ENCODE assay signal across 8 cellular contexts in genomic region chr4:4248036-4248884, GRCh38. TPM values are rescaled to one million over a fixed set of nuclear protein-coding genes. Genes with fewer than 3 reads are reported as not detected.
DNase-seq lines count a peak whose midpoint lies in the region; ATAC-seq and TF ChIP-seq lines count a peak whose summit lies in the region.

TSS of gene TMEM128 (minus strand) at chr4:4248223. CDS start at chr4:4248202, 21 bp downstream.

- H3K9me3 Mint-ChIP-seq in activated naive CD4-positive, alpha-beta T cell treated with anti-CD3 and anti-CD28 coated beads, Interleukin-2, amount 50 U/mL, for 24 hours = no peaks in the 10 kb centered on the region

- H3K36me3 Mint-ChIP-seq in activated naive CD4-positive, alpha-beta T cell treated with anti-CD3 and anti-CD28 coated beads, Interleukin-2, amount 50 U/mL, for 24 hours = peaks cover 20% of the 10 kb centered on the region

- peaks cover 27% of the 10 kb centered on the region for H3K4me1 Mint-ChIP-seq in activated naive CD4-positive, alpha-beta T cell treated with anti-CD3 and anti-CD28 coated beads, Interleukin-2, amount 50 U/mL, for 24 hours

- H3K4me3 Mint-ChIP-seq in activated naive CD4-positive, alpha-beta T cell treated with anti-CD3 and anti-CD28 coated beads, Interleukin-2, amount 50 U/mL, for 24 hours = peak within 1 kb of the TSS; percentile 98

- H3K27me3 ChIP-seq in GM06990 (replicated peaks; ENCODE audit: control insufficient read depth, insufficient read depth, low read length) = no peaks in the 10 kb centered on the region

- TF ChIP-seq CTCF in GM06990 (IDR thresholded peaks at IDR 0.05; ENCODE audit: insufficient read depth, low read length, poor library complexity, severe bottlenecking) (no peak), HFF-Myc (IDR thresholded peaks at IDR 0.05; ENCODE audit: low read depth, low read length, missing control alignments) (no peak)

- H3K4me3 ChIP-seq in GM06990 (replicated peaks; ENCODE audit: low read depth, low read length) = peak within 1 kb of the TSS; percentile 92
- H3K4me3 ChIP-seq in HFF-Myc (replicated peaks; ENCODE audit: low read depth, low read length) = peak within 1 kb of the TSS; percentile 97

- peak; percentile 91 for DNase-seq in GM06990 (ENCODE audit: extremely low read depth, insufficient read length)
- DNase-seq in HFF-Myc (ENCODE audit: extremely low read depth, low read depth) = peak; percentile 81
- peak; percentile 96 for DNase-seq in NAMALWA (ENCODE audit: low spot score)
- peak; percentile 95 for DNase-seq in globus pallidus (ENCODE audit: low spot score)
- peak; percentile 91 for DNase-seq in occipital lobe (lab: John Stamatoyannopoulos, UW)

- H3K36me3 ChIP-seq in GM06990 (ENCODE audit: control insufficient read depth, insufficient read depth, low read length) = peaks cover 4% of the 10 kb centered on the region

- peak; percentile 96 for ATAC-seq in SK-N-SH treated with all-trans-retinoic acid at 6 μM for 48 hours

- H3K27ac ChIP-seq in temporal lobe (ENCODE audit: low read depth, low read length) = peak within 1 kb of the TSS; percentile 80

- H3K27me3 Mint-ChIP-seq in activated naive CD4-positive, alpha-beta T cell treated with anti-CD3 and anti-CD28 coated beads, Interleukin-2, amount 50 U/mL, for 24 hours = no peaks in the 10 kb centered on the region

- H3K27ac Mint-ChIP-seq in activated naive CD4-positive, alpha-beta T cell treated with anti-CD3 and anti-CD28 coated beads, Interleukin-2, amount 50 U/mL, for 24 hours = peak within 1 kb of the TSS; percentile 98

TF ChIP-seq in SK-N-SH treated with all-trans-retinoic acid at 6 μM for 48 hours, 23 proteins besides CTCF, POLR2A, EP300 and RAD21:
- peak; percentile 43; the same call in 1 of the 2 replicates for TF ChIP-seq ZFP3 (CRISPR knock-in tag; IDR thresholded peaks at IDR 0.05)
- no peak for TF ChIP-seq TSHZ2 (CRISPR knock-in tag; IDR thresholded peaks at IDR 0.05)
- 0 out of 2 replicates have a peak, but pooled peaks have one; percentile 21 for TF ChIP-seq POU6F1 (CRISPR knock-in tag; IDR thresholded peaks at IDR 0.05; ENCODE audit: borderline replicate concordance, low read depth)
- TF ChIP-seq ISL1 (CRISPR knock-in tag; IDR thresholded peaks at IDR 0.05) = no peak

RNA-seq across cellular contexts. Expression of gene TMEM128, which starts in this region (rescaled TPM):
- 44.3 TPM for total RNA-seq in occipital lobe
- 29.7 TPM for total RNA-seq in temporal lobe

Comparison
In these comparisons a context has a peak if more than half of its experiments do, and no peak if none do; other contexts are left out.
1. Peak in every context shown above with its lines: DNase-seq, ATAC-seq, H3K4me3 ChIP-seq and H3K27ac ChIP-seq.